In genomic region chr20:18904624-18905023, GRCh38 we compare ENCODE assay signal across 11 cellular contexts.
DNase-seq lines count a peak whose midpoint lies in the region; ATAC-seq, FAIRE-seq and TF ChIP-seq lines count a peak whose summit lies in the region.
"Had no signal": no experiment of that assay in that cellular context is flagged by ENCODE, and none has a peak within 500 bp of the region (broad histone marks: within the 10 kb centered on the region; RNA-seq: fewer than 3 reads in every experiment).

No MANE protein-coding gene starts in this region.

- H3K9ac ChIP-seq in kidney (ENCODE audit: low read length in 2 of 2) = no peak overlapping the region
- H3K9ac ChIP-seq: KMS-11 had no signal

- H3K27ac Mint-ChIP-seq in activated T-helper 2 cell treated with anti-CD3 and anti-CD28 coated beads, Interferon-gamma antibody, Interleukin-2, Interleukin-4, amounts not matched to agents 10 μg/mL and 5 μg/mL and 100 μg/mL, durations not matched to agents 14 hours and 24 hours and 36 hours = no peak overlapping the region
- H3K27ac Mint-ChIP-seq: activated T-helper 1 cell treated with anti-CD3 and anti-CD28 coated beads, Interleukin-12 subunit alpha, Interleukin-12 subunit beta, Interleukin-2, Interleukin-4 antibody, amounts not matched to agents 30 ng/mL and 10 ng/mL and 1 ng/mL, durations not matched to agents 14 hours and 24 hours and 36 hours had no signal

- no peaks in the 10 kb centered on the region for H3K4me1 Mint-ChIP-seq in activated T-helper 2 cell treated with anti-CD3 and anti-CD28 coated beads, Interferon-gamma antibody, Interleukin-2, Interleukin-4, amounts not matched to agents 10 μg/mL and 5 μg/mL and 100 μg/mL, durations not matched to agents 14 hours and 24 hours and 36 hours (ENCODE audit: low read depth)

- H3K4me3 Mint-ChIP-seq in activated T-helper 2 cell treated with anti-CD3 and anti-CD28 coated beads, Interferon-gamma antibody, Interleukin-2, Interleukin-4, amounts not matched to agents 10 μg/mL and 5 μg/mL and 100 μg/mL, durations not matched to agents 14 hours and 24 hours and 36 hours (ENCODE audit: low read depth) = no peak overlapping the region
- H3K4me3 Mint-ChIP-seq: activated T-helper 1 cell treated with anti-CD3 and anti-CD28 coated beads, Interleukin-12 subunit alpha, Interleukin-12 subunit beta, Interleukin-2, Interleukin-4 antibody, amounts not matched to agents 30 ng/mL and 10 ng/mL and 1 ng/mL, durations not matched to agents 14 hours and 24 hours and 36 hours had no signal

- DNase-seq in AG20443 (ENCODE audit: low spot score) = peak; percentile 24
- DNase-seq in GM12865 (ENCODE audit: low read depth) = peak; percentile 9
- DNase-seq in RPMI8226 = peak; percentile 4
- no peak for DNase-seq in kidney
- no peak for DNase-seq in activated T-helper 2 cell treated with anti-CD3 and anti-CD28 coated beads, Interferon-gamma antibody, Interleukin-2, Interleukin-4, amounts not matched to agents 10 μg/mL and 5 μg/mL and 100 μg/mL, durations not matched to agents 14 hours and 24 hours and 36 hours (ENCODE audit: low spot score)
- DNase-seq in coronary artery (ENCODE audit: low spot score) = no peak
- no peak for DNase-seq in aorta
- DNase-seq in stimulated activated naive CD4-positive, alpha-beta T cell treated with Interleukin-2 at 50 U/mL for 16 hours (lab: John Stamatoyannopoulos, UW) = no peak

- no peak overlapping the region for H3K27ac ChIP-seq in kidney (ENCODE audit: low read depth in 2 of 2, low read length in 2 of 2)
- H3K27ac ChIP-seq in coronary artery = no peak overlapping the region
- H3K27ac ChIP-seq in aorta (ENCODE audit: low read depth in 1 of 2, low read length in 2 of 2) = no peak overlapping the region
- H3K27ac ChIP-seq: KMS-11, prostate gland had no signal

- H3K4me1 ChIP-seq in kidney (ENCODE audit: control insufficient read depth in 1 of 2, insufficient read depth in 1 of 2, low read depth in 1 of 2, low read length in 2 of 2) (no peaks in the 10 kb centered on the region), aorta (ENCODE audit: control insufficient read depth in 1 of 2, insufficient read depth in 2 of 2, low read length in 2 of 2) (no peaks in the 10 kb centered on the region)
- H3K4me1 ChIP-seq: prostate gland had no signal

- intact Hi-C loops in kidney (cut with DNase I) = no loop called here
- intact Hi-C loops in activated T-helper 2 cell treated with anti-CD3 and anti-CD28 coated beads, Interferon-gamma antibody, Interleukin-2, Interleukin-4, amounts not matched to agents 10 μg/mL and 5 μg/mL and 100 μg/mL, durations not matched to agents 14 hours and 24 hours and 36 hours (cut with micrococcal nuclease) = no loop called here
- intact Hi-C loops in aorta (cut with DNase I) = loop anchor here in 1 of 2 donors (5.0 to 10.0 kb wide), 3 partner anchors 270 to 758 kb away; no protein-coding TSS in a partner anchor

- 46 to 50% methylated on average over 5 of the region's 5 CpGs for WGBS in aorta, 2 donors

- H3K9me3 Mint-ChIP-seq in activated T-helper 2 cell treated with anti-CD3 and anti-CD28 coated beads, Interferon-gamma antibody, Interleukin-2, Interleukin-4, amounts not matched to agents 10 μg/mL and 5 μg/mL and 100 μg/mL, durations not matched to agents 14 hours and 24 hours and 36 hours = no peaks in the 10 kb centered on the region
- H3K9me3 Mint-ChIP-seq: activated T-helper 1 cell treated with anti-CD3 and anti-CD28 coated beads, Interleukin-12 subunit alpha, Interleukin-12 subunit beta, Interleukin-2, Interleukin-4 antibody, amounts not matched to agents 30 ng/mL and 10 ng/mL and 1 ng/mL, durations not matched to agents 14 hours and 24 hours and 36 hours had no signal

- peak; percentile 20 for TF ChIP-seq CTCF in GM12865 (IDR thresholded peaks at IDR 0.05; ENCODE audit: insufficient read depth, low read depth, low read length, missing control alignments)
- peak; percentile 47 for TF ChIP-seq CTCF in kidney (IDR thresholded peaks at IDR 0.05; ENCODE audit: borderline replicate concordance, extremely low read depth, insufficient read depth)
- TF ChIP-seq CTCF in coronary artery (IDR thresholded peaks at IDR 0.05) = no peak

- no peaks in the 10 kb centered on the region for H3K27me3 Mint-ChIP-seq in activated T-helper 2 cell treated with anti-CD3 and anti-CD28 coated beads, Interferon-gamma antibody, Interleukin-2, Interleukin-4, amounts not matched to agents 10 μg/mL and 5 μg/mL and 100 μg/mL, durations not matched to agents 14 hours and 24 hours and 36 hours (ENCODE audit: low read depth)

- H3K36me3 ChIP-seq in kidney (ENCODE audit: control insufficient read depth in 1 of 2, insufficient read depth in 2 of 2, low read length in 2 of 2) = no peaks in the 10 kb centered on the region
- no peaks in the 10 kb centered on the region for H3K36me3 ChIP-seq in aorta (ENCODE audit: control insufficient read depth in 1 of 2, insufficient read depth in 2 of 2, low read length in 1 of 2)
- H3K36me3 ChIP-seq: prostate gland had no signal

- no peak for FAIRE-seq in kidney (lab: Jason Lieb, UNC)

- no peak overlapping the region for H3K4me3 ChIP-seq in GM12865 (ENCODE audit: low read depth, low read length)
- H3K4me3 ChIP-seq in kidney (ENCODE audit: low read length in 2 of 2) = no peak overlapping the region
- no peak overlapping the region for H3K4me3 ChIP-seq in coronary artery
- no peak overlapping the region for H3K4me3 ChIP-seq in aorta (ENCODE audit: low read length in 2 of 2)
- H3K4me3 ChIP-seq: prostate gland had no signal

- no peaks in the 10 kb centered on the region for H3K9me3 ChIP-seq in kidney (ENCODE audit: control insufficient read depth in 1 of 2, low read length in 2 of 2)
- H3K9me3 ChIP-seq in aorta (ENCODE audit: control insufficient read depth, low read length) = no peaks in the 10 kb centered on the region
- H3K9me3 ChIP-seq: prostate gland had no signal

- H3K36me3 Mint-ChIP-seq in activated T-helper 2 cell treated with anti-CD3 and anti-CD28 coated beads, Interferon-gamma antibody, Interleukin-2, Interleukin-4, amounts not matched to agents 10 μg/mL and 5 μg/mL and 100 μg/mL, durations not matched to agents 14 hours and 24 hours and 36 hours (ENCODE audit: low read depth) = no peaks in the 10 kb centered on the region

- no peaks in the 10 kb centered on the region for H3K27me3 ChIP-seq in aorta (ENCODE audit: control insufficient read depth in 1 of 2, insufficient read depth in 2 of 2, low read length in 1 of 2)

- no peak for ATAC-seq in aorta (ENCODE audit: low FRiP score)

Comparison
In these comparisons a context has a peak if more than half of its experiments do, and no peak if none do; other contexts are left out.
1. DNase-seq: peak in AG20443 (single experiment), GM12865 (single experiment) and RPMI8226 (single experiment); none in kidney (single experiment), activated T-helper 2 cell treated with anti-CD3 and anti-CD28 coated beads, Interferon-gamma antibody, Interleukin-2, Interleukin-4, amounts not matched to agents 10 μg/mL and 5 μg/mL and 100 μg/mL, durations not matched to agents 14 hours and 24 hours and 36 hours (single experiment), coronary artery (single experiment), aorta (0 of 2) and stimulated activated naive CD4-positive, alpha-beta T cell treated with Interleukin-2 at 50 U/mL for 16 hours (single experiment).